Comparison of ENCODE assay signal across 14 cellular contexts in genomic region chr3:98777801-98778220, GRCh38. TPM values are rescaled to one million over a fixed set of nuclear protein-coding genes. Genes with fewer than 3 reads are reported as not detected.
DNase-seq lines count a peak whose midpoint lies in the region; ATAC-seq and TF ChIP-seq lines count a peak whose summit lies in the region.
"Had no signal": no experiment of that assay in that cellular context is flagged by ENCODE, and none has a peak within 500 bp of the region (broad histone marks: within the 10 kb centered on the region; RNA-seq: fewer than 3 reads in every experiment).

No MANE protein-coding gene starts in this region.

- H3K27me3 Mint-ChIP-seq in chondrocyte (ENCODE audit: low read depth): no peaks in the 10 kb centered on the region

- H3K27ac Mint-ChIP-seq in chondrocyte (ENCODE audit: unreplicated experiment): no peak overlapping the region
- H3K27ac Mint-ChIP-seq: effector memory CD8-positive, alpha-beta T cell; naive thymus-derived CD8-positive, alpha-beta T cell; T-cell had no signal

- H3K36me3 ChIP-seq in cardiac muscle cell (peaks cover 8% of the 10 kb centered on the region), right atrium auricular region (no peaks in the 10 kb centered on the region), liver (ENCODE audit: control insufficient read depth in 4 of 4, insufficient read depth in 3 of 4, low read depth in 1 of 4, low read length in 3 of 4) (peaks cover 1 to 31% (median 5%) of the 10 kb centered on the region in 4 donors), H7 (replicated peaks; ENCODE audit: control insufficient read depth, insufficient read depth, low read length) (no peaks in the 10 kb centered on the region)

- H3K27ac ChIP-seq in cardiac muscle cell: no peak overlapping the region
- H3K27ac ChIP-seq in right atrium auricular region: peak overlapping the region in 1 of 2 donors; percentile 54
- H3K27ac ChIP-seq in liver (ENCODE audit: low read depth in 1 of 2, low read length in 2 of 2): peak overlapping the region; percentile 64 to 72

- H3K9me3 Mint-ChIP-seq in chondrocyte (ENCODE audit: low read depth): no peaks in the 10 kb centered on the region
- H3K9me3 Mint-ChIP-seq: naive thymus-derived CD8-positive, alpha-beta T cell; T-cell had no signal

- peaks cover 2% of the 10 kb centered on the region for H3K36me3 Mint-ChIP-seq in chondrocyte (ENCODE audit: low read depth)
- H3K36me3 Mint-ChIP-seq: naive thymus-derived CD8-positive, alpha-beta T cell; T-cell had no signal

- peaks cover 33% of the 10 kb centered on the region for H3K4me1 Mint-ChIP-seq in chondrocyte (ENCODE audit: low read depth)
- H3K4me1 Mint-ChIP-seq: T-cell had no signal

- H3K27me3 ChIP-seq in cardiac muscle cell (no peaks in the 10 kb centered on the region), right atrium auricular region (no peaks in the 10 kb centered on the region), liver (ENCODE audit: control insufficient read depth in 4 of 4, insufficient read depth in 4 of 4, low read length in 3 of 4) (no peaks in the 10 kb centered on the region), H7 (ENCODE audit: control insufficient read depth, insufficient read depth, low read length) (no peaks in the 10 kb centered on the region)

- H3K9ac ChIP-seq in liver (ENCODE audit: low read depth in 1 of 2, low read length in 2 of 2): no peak overlapping the region

- H3K4me1 ChIP-seq in cardiac muscle cell (ENCODE audit: low read depth): peaks cover 7% of the 10 kb centered on the region
- peaks cover 0 to 41% of the 10 kb centered on the region in 2 donors for H3K4me1 ChIP-seq in right atrium auricular region
- H3K4me1 ChIP-seq in liver (ENCODE audit: control insufficient read depth in 4 of 4, insufficient read depth in 4 of 4, low read length in 3 of 4): peaks cover 20 to 39% (median 32%) of the 10 kb centered on the region in 4 donors

- DNase-seq in cardiac muscle cell (ENCODE audit: low read depth in 1 of 2, low spot score in 1 of 2) (peak in 1 of 2 donors; percentile 86), right atrium auricular region (ENCODE audit: low spot score) (no peak), chondrocyte (ENCODE audit: low spot score) (no peak), H7 (no peak), MV-4-11 (lab: John Stamatoyannopoulos, UW) (no peak), HK-2 (ENCODE audit: unreplicated experiment) (no peak)
- no peak for DNase-seq in stimulated activated naive CD8-positive, alpha-beta T cell treated with anti-CD3 and anti-CD28 coated beads, Interleukin-15, Interleukin-2, amounts not matched to agents 100 U/mL and 50 U/mL, for 24 hours
- DNase-seq: activated CD4-positive, alpha-beta T cell treated with anti-CD3 and anti-CD28 coated beads, Interleukin-2, amount 50 U/mL, for 1 hour; activated naive CD4-positive, alpha-beta T cell treated with Interleukin-2 at 50 U/mL for 16 hours; effector memory CD8-positive, alpha-beta T cell; naive thymus-derived CD8-positive, alpha-beta T cell; NCI-H187; T-cell had no signal

- H3K9me3 ChIP-seq in cardiac muscle cell (ENCODE audit: low read depth) (no peaks in the 10 kb centered on the region), right atrium auricular region (no peaks in the 10 kb centered on the region), liver (ENCODE audit: control insufficient read depth in 4 of 4, low read length in 3 of 4) (no peaks in the 10 kb centered on the region)

- H3K4me3 Mint-ChIP-seq in chondrocyte (ENCODE audit: unreplicated experiment): no peak overlapping the region
- H3K4me3 Mint-ChIP-seq: effector memory CD8-positive, alpha-beta T cell; naive thymus-derived CD8-positive, alpha-beta T cell; T-cell had no signal

- H3K4me3 ChIP-seq in cardiac muscle cell: no peak overlapping the region
- H3K4me3 ChIP-seq in right atrium auricular region: no peak overlapping the region
- no peak overlapping the region for H3K4me3 ChIP-seq in liver (ENCODE audit: low read depth in 1 of 3, low read length in 3 of 3)
- H3K4me3 ChIP-seq in H7 (ENCODE audit: insufficient read depth, low read depth, low read length): no peak overlapping the region

- TF ChIP-seq RAD21 in liver (IDR thresholded peaks at IDR 0.05): no peak

- no peak for ATAC-seq in stimulated activated naive CD8-positive, alpha-beta T cell treated with anti-CD3 and anti-CD28 coated beads, Interleukin-15, Interleukin-2, amounts not matched to agents 100 U/mL and 50 U/mL, for 24 hours
- ATAC-seq: effector memory CD8-positive, alpha-beta T cell; naive thymus-derived CD8-positive, alpha-beta T cell; T-cell had no signal

- TF ChIP-seq CTCF in cardiac muscle cell (IDR thresholded peaks at IDR 0.05; ENCODE audit: low read depth, low read length) (peak; percentile 33), right atrium auricular region (IDR thresholded peaks at IDR 0.05) (no peak), chondrocyte (IDR thresholded peaks at IDR 0.05) (peak; percentile 13), liver (IDR thresholded peaks at IDR 0.05; ENCODE audit: low read depth, low read length, missing input control) (no peak)

TF ChIP-seq in liver, 16 proteins besides CTCF, POLR2A, EP300 and RAD21:
- TF ChIP-seq EGR1 (IDR thresholded peaks at IDR 0.05; ENCODE audit: low read depth in 2 of 2) (no peak), ATF3 (IDR thresholded peaks at IDR 0.05) (no peak), FOXA1 (IDR thresholded peaks at IDR 0.05) (no peak), ZBTB33 (IDR thresholded peaks at IDR 0.05) (no peak)

RNA-seq across cellular contexts. Expression of gene ST3GAL6, which starts 14.7 kb away (rescaled TPM):
- total RNA-seq in cardiac muscle cell: 36.0 and 41.1 TPM in 2 replicates
- polyA plus RNA-seq in cardiac muscle cell: 41.7 and 53.6 TPM in 2 replicates
- total RNA-seq in right atrium auricular region: 10 to 100 TPM; 25.9 to 27.2 TPM
- total RNA-seq in chondrocyte: 0.32 TPM in 1 of 3 replicates, not detected in the others
- 10 to 100 TPM; 20.0 to 79.7 TPM for total RNA-seq in liver
- 10 to 100 TPM; 17.3 to 38.9 TPM for polyA plus RNA-seq in liver
- total RNA-seq in H7 (2014; rRNA removed; shearing (Covaris generic)): 5.7 and 6.6 TPM in 2 replicates
- total RNA-seq: naive thymus-derived CD8-positive, alpha-beta T cell had no signal
- polyA plus RNA-seq: naive thymus-derived CD8-positive, alpha-beta T cell had no signal

Comparison
In these comparisons a context has a peak if more than half of its experiments do, and no peak if none do; other contexts are left out.
1. CTCF ChIP-seq: peak in cardiac muscle cell (single experiment) and chondrocyte (single experiment); none in right atrium auricular region (0 of 2) and liver (single experiment).